21 cellular contexts compared by ENCODE assay signal in genomic region chr5:59222687-59223511, GRCh38.
A peak's percentile ranks its signal among the peaks of the same experiment; 100 is the strongest.
DNase-seq lines count a peak whose midpoint lies in the region; ATAC-seq, FAIRE-seq and TF ChIP-seq lines count a peak whose summit lies in the region.
"Had no signal": no experiment of that assay in that cellular context is flagged by ENCODE, and none has a peak within 500 bp of the region (broad histone marks: within the 10 kb centered on the region; RNA-seq: fewer than 3 reads in every experiment).

No MANE protein-coding gene starts in this region.

- peak overlapping the region; percentile 51 for H3K4me2 ChIP-seq in A549

- no peak overlapping the region for H3K4me3 Mint-ChIP-seq in mesothelial cell of epicardium
- H3K4me3 Mint-ChIP-seq: activated naive CD4-positive, alpha-beta T cell treated with anti-CD3 and anti-CD28 coated beads, Interleukin-2, amount 10 ng/mL, durations not matched to agents 7 days and 5 days; CD4-positive, alpha-beta memory T cell; naive thymus-derived CD4-positive, alpha-beta T cell had no signal

- H3K36me3 ChIP-seq in ovary = no peaks in the 10 kb centered on the region
- H3K36me3 ChIP-seq: left lung, upper lobe of left lung had no signal

- no peaks in the 10 kb centered on the region for H3K27me3 Mint-ChIP-seq in mesothelial cell of epicardium (ENCODE audit: low read depth)
- H3K27me3 Mint-ChIP-seq: progenitor cell of endocrine pancreas had no signal

- peaks cover 65% of the 10 kb centered on the region for H3K4me1 ChIP-seq in A549
- H3K4me1 ChIP-seq in ovary (ENCODE audit: insufficient read depth) = no peaks in the 10 kb centered on the region
- H3K4me1 ChIP-seq: left lung had no signal

- H3K4me1 Mint-ChIP-seq in mesothelial cell of epicardium = peaks cover 25% of the 10 kb centered on the region
- H3K4me1 Mint-ChIP-seq: activated naive CD4-positive, alpha-beta T cell treated with anti-CD3 and anti-CD28 coated beads, Interleukin-2, amount 10 ng/mL, durations not matched to agents 7 days and 5 days; CD4-positive, alpha-beta memory T cell; naive thymus-derived CD4-positive, alpha-beta T cell had no signal

- peaks cover 13% of the 10 kb centered on the region for H3K9me3 Mint-ChIP-seq in mesothelial cell of epicardium
- H3K9me3 Mint-ChIP-seq: activated naive CD4-positive, alpha-beta T cell treated with anti-CD3 and anti-CD28 coated beads, Interleukin-2, amount 10 ng/mL, durations not matched to agents 7 days and 5 days had no signal

- TF ChIP-seq POLR2A in A549 (IDR thresholded peaks at IDR 0.05; ENCODE audit: low read length) = no peak
- TF ChIP-seq POLR2A in ovary (IDR thresholded peaks at IDR 0.05) = no peak

- DNase-seq in A549 (ENCODE audit: low read depth in 1 of 2, low spot score in 1 of 2) (no peak), NCI-H2171 (lab: John Stamatoyannopoulos, UW) (peak; percentile 11), epithelial cell of prostate (ENCODE audit: low read depth, low spot score) (no peak), mesothelial cell of epicardium (ENCODE audit: low spot score in 2 of 2, unreplicated experiment in 2 of 2) (no peak), H4 (ENCODE audit: low spot score) (no peak), ovary (no peak)
- DNase-seq: activated CD4-positive, alpha-beta T cell treated with anti-CD3 and anti-CD28 coated beads for 4 hours; activated naive CD4-positive, alpha-beta T cell treated with anti-CD3 and anti-CD28 coated beads, Interleukin-2, amount 10 ng/mL, durations not matched to agents 7 days and 5 days; CD4-positive, alpha-beta memory T cell; EL; Kasumi-1; left lung; naive thymus-derived CD4-positive, alpha-beta T cell; NCI-H1417; stimulated activated CD4-positive, alpha-beta T cell treated with anti-CD3 and anti-CD28 coated beads, Interleukin-12 subunit alpha, Interleukin-12 subunit beta, amount 100 ng/mL, for 4 hours; stimulated activated naive CD4-positive, alpha-beta T cell; upper lobe of left lung had no signal

- TF ChIP-seq RAD21 in A549 (conservative IDR thresholded peaks at IDR 0.05 in 1 of 2, IDR thresholded peaks at IDR 0.05 in 1 of 2) = no peak

- POLR2A ChIA-PET in A549 (lab: Yijun Ruan, JAX) = no interaction called here

- H3K27ac ChIP-seq in A549 (peak overlapping the region; percentile 20 to 69), epithelial cell of prostate (peak overlapping the region; percentile 1), ovary (no peak overlapping the region)
- H3K27ac ChIP-seq: left lung, upper lobe of left lung had no signal

- H3K27me3 ChIP-seq in ovary = no peaks in the 10 kb centered on the region
- H3K27me3 ChIP-seq: left lung, upper lobe of left lung had no signal

- TF ChIP-seq CTCF in A549 (IDR thresholded peaks at IDR 0.05) (no peak), mesothelial cell of epicardium (IDR thresholded peaks at IDR 0.05; ENCODE audit: unreplicated experiment) (no peak), ovary (IDR thresholded peaks at IDR 0.05) (no peak)

- peaks cover 11% of the 10 kb centered on the region for H3K9me3 ChIP-seq in A549
- no peaks in the 10 kb centered on the region for H3K9me3 ChIP-seq in ovary
- H3K9me3 ChIP-seq: upper lobe of left lung had no signal

- peak; percentile 42 to 62; a peak in 5 of 6 replicates for ATAC-seq in A549
- ATAC-seq in GM21529 (IDR thresholded peaks at IDR 0.05; ENCODE audit: unreplicated experiment) = no peak
- ATAC-seq in GM21360 (IDR thresholded peaks at IDR 0.05; ENCODE audit: unreplicated experiment) = no peak
- ATAC-seq: left lung; naive thymus-derived CD4-positive, alpha-beta T cell; SK-N-SH treated with all-trans-retinoic acid at 6 μM for 48 hours had no signal

- H3K36me3 Mint-ChIP-seq in mesothelial cell of epicardium = peaks cover 13% of the 10 kb centered on the region
- H3K36me3 Mint-ChIP-seq: activated naive CD4-positive, alpha-beta T cell treated with anti-CD3 and anti-CD28 coated beads, Interleukin-2, amount 10 ng/mL, durations not matched to agents 7 days and 5 days; CD4-positive, alpha-beta memory T cell had no signal

- FAIRE-seq in A549 (lab: Jason Lieb, UNC) = no peak

- H3K27ac Mint-ChIP-seq in mesothelial cell of epicardium = peak overlapping the region; percentile 57
- H3K27ac Mint-ChIP-seq: activated naive CD4-positive, alpha-beta T cell treated with anti-CD3 and anti-CD28 coated beads, Interleukin-2, amount 10 ng/mL, durations not matched to agents 7 days and 5 days; CD4-positive, alpha-beta memory T cell; naive thymus-derived CD4-positive, alpha-beta T cell; progenitor cell of endocrine pancreas had no signal

- intact Hi-C loops in ovary (cut with DNase I) = no loop called here

- CTCF ChIA-PET in A549 (lab: Yijun Ruan, JAX) = interaction anchor here (0.5 to 3.1 kb wide), 11 partner anchors 10 to 336 kb away, joined by 3 to 16 read pairs (median 3); no protein-coding TSS in a partner anchor

- no peak for TF ChIP-seq EP300 in A549 (IDR thresholded peaks at IDR 0.05)
- TF ChIP-seq EP300 in ovary (IDR thresholded peaks at IDR 0.05) = no peak

- H3K4me3 ChIP-seq in A549 = no peak overlapping the region
- H3K4me3 ChIP-seq in ovary = no peak overlapping the region
- H3K4me3 ChIP-seq: left lung, upper lobe of left lung had no signal

TF ChIP-seq in A549, 52 proteins besides CTCF, POLR2A, EP300 and RAD21:
- TF ChIP-seq GATA3 (IDR thresholded peaks at IDR 0.05; ENCODE audit: borderline replicate concordance) (peak; percentile 67), RNF2 (IDR thresholded peaks at IDR 0.05; ENCODE audit: borderline replicate concordance, low read depth) (no peak), FOSL2 (IDR thresholded peaks at IDR 0.05) (no peak), FOSL2 (CRISPR knock-in tag; IDR thresholded peaks at IDR 0.05) (no peak), POLR2AphosphoS2 (conservative IDR thresholded peaks at IDR 0.05; ENCODE audit: low read length) (no peak)

Comparison
In these comparisons a context has a peak if more than half of its experiments do, and no peak if none do; other contexts are left out.
1. ATAC-seq: peak in A549 (2 of 2); none in GM21529 (single experiment) and GM21360 (single experiment).
2. H3K27ac ChIP-seq: peak in A549 (2 of 2) and epithelial cell of prostate (single experiment); none in ovary (0 of 2).